7 cellular contexts compared by ENCODE assay signal in genomic region chr1:212639524-212639923, GRCh38. TPM values are rescaled to one million over a fixed set of nuclear protein-coding genes. Genes with fewer than 3 reads are reported as not detected.
DNase-seq lines count a peak whose midpoint lies in the region; ATAC-seq, FAIRE-seq and TF ChIP-seq lines count a peak whose summit lies in the region.
"Not testable (repeated sequence)": the region's sequence is repeated elsewhere in the genome, so short reads cannot be mapped to it uniquely, and the experiment has no call there.
"Had no signal": no experiment of that assay in that cellular context is flagged by ENCODE, and none has a peak within 500 bp of the region (broad histone marks: within the 10 kb centered on the region; RNA-seq: fewer than 3 reads in every experiment).

No MANE protein-coding gene starts in this region.

- not testable (repeated sequence) for DNase-seq in K562 (ENCODE audit: extremely low read depth in 1 of 4, low spot score in 3 of 4); right atrium auricular region (ENCODE audit: low spot score); gastrocnemius medialis; stomach

- H4K20me1 ChIP-seq in K562 (replicated peaks; ENCODE audit: control insufficient read depth, insufficient read depth, low read length): peaks cover 18% of the 10 kb centered on the region

- not testable (repeated sequence) for TF ChIP-seq CTCF in K562 (IDR thresholded peaks at IDR 0.05 in 2 of 3, conservative IDR thresholded peaks at IDR 0.05 in 1 of 3; ENCODE audit: insufficient read depth in 2 of 3, low read depth in 1 of 3, low read length in 3 of 3); gastroesophageal sphincter (IDR thresholded peaks at IDR 0.05); right atrium auricular region (IDR thresholded peaks at IDR 0.05); gastrocnemius medialis (IDR thresholded peaks at IDR 0.05 in 4 of 5, conservative IDR thresholded peaks at IDR 0.05 in 1 of 5); stomach (IDR thresholded peaks at IDR 0.05)

- CTCF ChIA-PET in K562 (lab: Yijun Ruan, JAX; ENCODE audit: low intra/inter-chr PET ratio): not testable (repeated sequence)

- H3K4me3 ChIP-seq in K562, gastroesophageal sphincter, right atrium auricular region, gastrocnemius medialis, stomach: not testable (repeated sequence)

- H3K4me1 ChIP-seq in K562 (replicated peaks in 1 of 2; ENCODE audit: control insufficient read depth in 2 of 2, insufficient read depth in 2 of 2, low read length in 2 of 2): peaks cover 14 to 27% of the 10 kb centered on the region in 2 experiments; a peak in 4 of 5 replicates
- peaks cover 0 to 23% (median 8%) of the 10 kb centered on the region in 3 donors for H3K4me1 ChIP-seq in gastroesophageal sphincter
- H3K4me1 ChIP-seq in right atrium auricular region: peaks cover 0 to 45% of the 10 kb centered on the region in 2 donors
- H3K4me1 ChIP-seq in gastrocnemius medialis: peaks cover 5 to 27% of the 10 kb centered on the region in 2 donors
- H3K4me1 ChIP-seq in stomach: peaks cover 5 to 31% (median 25%) of the 10 kb centered on the region in 4 donors

- not testable (repeated sequence) for H3K4me2 ChIP-seq in K562 (ENCODE audit: insufficient read depth, low read length)

- H3K27me3 ChIP-seq in K562 (ENCODE audit: control insufficient read depth in 2 of 2, insufficient read depth in 2 of 2, low read length in 2 of 2): peaks cover 16 to 49% of the 10 kb centered on the region in 2 experiments
- not testable (repeated sequence) for H3K27me3 ChIP-seq in gastroesophageal sphincter, right atrium auricular region, gastrocnemius medialis, stomach

- POLR2A ChIA-PET in K562 (lab: Yijun Ruan, JAX): interaction anchor here (0.6 kb wide), 1 partner anchor 393 kb away, joined by 3 read pairs; no protein-coding TSS in a partner anchor

- FAIRE-seq in K562 (lab: Jason Lieb, UNC): not testable (repeated sequence)

- peak overlapping the region; percentile 98 for H3K27ac ChIP-seq in KOPT-K1 (ENCODE audit: low read depth, low read length, poor library complexity, severe bottlenecking)
- H3K27ac ChIP-seq in K562 (ENCODE audit: extremely low read depth, low read depth, low read length): not testable (repeated sequence)
- peak overlapping the region in 3 of 4 donors; percentile 7 to 71 (median 57) for H3K27ac ChIP-seq in gastroesophageal sphincter
- peak overlapping the region; percentile 45 to 76 for H3K27ac ChIP-seq in right atrium auricular region
- H3K27ac ChIP-seq in gastrocnemius medialis: peak overlapping the region in 3 of 4 donors; percentile 55 to 71 (median 70)
- H3K27ac ChIP-seq in stomach: peak overlapping the region in 4 of 5 donors; percentile 9 to 73 (median 60)

- ATAC-seq in K562, gastroesophageal sphincter, gastrocnemius medialis: not testable (repeated sequence)

- TF ChIP-seq POLR2A in K562 (conservative IDR thresholded peaks at IDR 0.05); gastroesophageal sphincter (IDR thresholded peaks at IDR 0.05); gastrocnemius medialis (IDR thresholded peaks at IDR 0.05); stomach (IDR thresholded peaks at IDR 0.05): not testable (repeated sequence)

- in situ Hi-C loops in K562 (cut with MboI); gastrocnemius medialis (cut with MboI; ENCODE audit: low sequenced_read_pairs in 4 of 4): not testable (repeated sequence)

- not testable (repeated sequence) for BruUV-seq in K562 (replicated peaks; lab: Mats Ljungman, UMichigan)

- not testable (repeated sequence) for TF ChIP-seq EP300 in K562 (IDR thresholded peaks at IDR 0.05; ENCODE audit: low read length); gastroesophageal sphincter (IDR thresholded peaks at IDR 0.05); stomach (IDR thresholded peaks at IDR 0.05)

- H3K79me2 ChIP-seq in K562 (ENCODE audit: control insufficient read depth, insufficient read depth, low read length): not testable (repeated sequence)

- H3K9me3 ChIP-seq in KOPT-K1 (ENCODE audit: insufficient read depth, low read length, poor library complexity, severe bottlenecking); K562 (replicated peaks; ENCODE audit: control insufficient read depth, insufficient read depth, low read depth, low read length); right atrium auricular region; gastrocnemius medialis; stomach: not testable (repeated sequence)
- H3K9me3 ChIP-seq in gastroesophageal sphincter: peaks cover 0 to 12% (median 0%) of the 10 kb centered on the region in 3 donors

- H2AFZ ChIP-seq in K562 (ENCODE audit: low read depth, low read length): not testable (repeated sequence)

- H3K36me3 ChIP-seq in KOPT-K1 (ENCODE audit: insufficient read depth, low read length); K562 (ENCODE audit: control insufficient read depth, insufficient read depth, low read length); gastroesophageal sphincter; right atrium auricular region; gastrocnemius medialis; stomach: not testable (repeated sequence)

- not testable (repeated sequence) for TF ChIP-seq RAD21 in K562 (CRISPR knock-in tag; conservative IDR thresholded peaks at IDR 0.05 in 1 of 2, IDR thresholded peaks at IDR 0.05 in 1 of 2)

- not testable (repeated sequence) for H3K9me1 ChIP-seq in K562 (ENCODE audit: control insufficient read depth, insufficient read depth, low read length)

- intact Hi-C loops in K562 (cut with micrococcal nuclease); gastrocnemius medialis (cut with DNase I; ENCODE audit: low total_unique reads); stomach (cut with DNase I; ENCODE audit: low total_unique reads): not testable (repeated sequence)

- WGBS in K562 (ENCODE audit: insufficient coverage, low coverage, missing lambda C conversion rate): 12% methylated on average over 2 of the region's 2 CpGs
- WGBS in gastroesophageal sphincter (ENCODE audit: low coverage in 1 of 2), 2 donors: no CpG with 5 or more reads among the region's 2 CpGs
- WGBS in stomach, 5 donors: 92 to 96% (median 95%) methylated on average over 2 of the region's 2 CpGs

- not testable (repeated sequence) for H3K9ac ChIP-seq in K562 (ENCODE audit: insufficient read depth in 1 of 2, low read depth in 2 of 2, low read length in 2 of 2)

TF ChIP-seq in K562, 482 proteins besides CTCF, POLR2A, EP300 and RAD21 (continues in another document):
- 0 out of 2 replicates have a peak, but pooled peaks have one; percentile 51 for TF ChIP-seq OTX1 (CRISPR knock-in tag; IDR thresholded peaks at IDR 0.05)
- TF ChIP-seq, protein P1, sequence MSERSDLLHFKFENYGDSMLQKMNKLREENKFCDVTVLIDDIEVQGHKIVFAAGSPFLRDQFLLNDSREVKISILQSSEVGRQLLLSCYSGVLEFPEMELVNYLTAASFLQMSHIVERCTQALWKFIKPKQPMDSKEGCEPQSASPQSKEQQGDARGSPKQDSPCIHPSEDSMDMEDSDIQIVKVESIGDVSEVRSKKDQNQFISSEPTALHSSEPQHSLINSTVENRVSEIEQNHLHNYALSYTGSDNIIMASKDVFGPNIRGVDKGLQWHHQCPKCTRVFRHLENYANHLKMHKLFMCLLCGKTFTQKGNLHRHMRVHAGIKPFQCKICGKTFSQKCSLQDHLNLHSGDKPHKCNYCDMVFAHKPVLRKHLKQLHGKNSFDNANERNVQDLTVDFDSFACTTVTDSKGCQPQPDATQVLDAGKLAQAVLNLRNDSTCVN (CRISPR knock-in tag; IDR thresholded peaks at IDR 0.05): 0 out of 2 replicates have a peak, but pooled peaks have one; percentile 43

RNA-seq across cellular contexts. Expression of gene ATF3, which starts 31.0 kb away (rescaled TPM):
- 31.4 and 31.5 TPM in 2 replicates for total RNA-seq in K562 (2011; cell fraction: chromatin; rRNA removed; ENCODE audit: low replicate concordance)
- 21.5 and 24.3 TPM in 2 replicates for total RNA-seq in K562 (2011; cell fraction: nucleolus; rRNA removed)
- 32.1 and 39.3 TPM in 2 replicates for total RNA-seq in K562 (2011; cell fraction: nucleoplasm; rRNA removed)
- total RNA-seq in K562 (2014; rRNA removed) (17.2 and 19.8 TPM in 2 replicates), K562 (2014; rRNA removed; fragmentation: Illumina TruSeq; extraction: Trizol) (25.9 and 32.7 TPM in 2 replicates), K562 (2015; rRNA removed; fragmentation: Illumina TruSeq; extraction: Trizol) (2.9 and 3.5 TPM in 2 replicates), K562 (2021) (21.8 and 27.6 TPM in 2 replicates), gastroesophageal sphincter (10 to 100 TPM in 2 of 4 donors, 1 to 10 TPM in 2; 4.0 to 17.2 (median 9.4) TPM), right atrium auricular region (10 to 100 TPM; 12.6 to 27.6 TPM), gastrocnemius medialis (1 to 10 TPM; 1.9 to 7.4 (median 7.2) TPM), stomach (10 to 100 TPM in 4 of 5 donors, not detected in 1; 14.0 to 59.8 (median 24.3) TPM)
- polyA plus RNA-seq in K562 (2011; rRNA removed) (12.0 and 13.2 TPM in 2 replicates), K562 (2014; fragmentation: Illumina TruSeq; extraction: Trizol) (27.6 and 32.0 TPM in 2 replicates), K562 (2014; fragmentation: Nextera tagmentation; extraction: Ambion mirVana) (1 to 10 TPM; 6.1 to 6.8 TPM), K562 (2014; rRNA removed) (26.2 and 28.2 TPM in 2 replicates), stomach (10 to 100 TPM; 19.9 to 60.2 (median 33.0) TPM)
- 5.6 and 9.8 TPM in 2 replicates for polyA plus RNA-seq in K562 (2011; cell fraction: cytosol; rRNA removed)
- polyA plus RNA-seq in K562 (2011; cell fraction: nucleus; rRNA removed): 15.2 and 16.0 TPM in 2 replicates
- polyA plus RNA-seq in K562 (2012): 10.8 and 39.2 TPM in 2 replicates
- 12.2 and 14.3 TPM in 2 replicates for polyA minus RNA-seq in K562 (2011; rRNA and poly(A)+ RNA removed)
- 4.9 and 7.1 TPM in 2 replicates for polyA minus RNA-seq in K562 (2011; cell fraction: cytosol; rRNA and poly(A)+ RNA removed)
- 14.4 and 22.3 TPM in 2 replicates for polyA minus RNA-seq in K562 (2011; cell fraction: nucleus; rRNA and poly(A)+ RNA removed)
- polyA plus RNA-seq: CD8-positive, alpha-beta memory T cell had no signal
